Comparison of ENCODE assay signal across 1 cellular context in the genomic region with DNA sequence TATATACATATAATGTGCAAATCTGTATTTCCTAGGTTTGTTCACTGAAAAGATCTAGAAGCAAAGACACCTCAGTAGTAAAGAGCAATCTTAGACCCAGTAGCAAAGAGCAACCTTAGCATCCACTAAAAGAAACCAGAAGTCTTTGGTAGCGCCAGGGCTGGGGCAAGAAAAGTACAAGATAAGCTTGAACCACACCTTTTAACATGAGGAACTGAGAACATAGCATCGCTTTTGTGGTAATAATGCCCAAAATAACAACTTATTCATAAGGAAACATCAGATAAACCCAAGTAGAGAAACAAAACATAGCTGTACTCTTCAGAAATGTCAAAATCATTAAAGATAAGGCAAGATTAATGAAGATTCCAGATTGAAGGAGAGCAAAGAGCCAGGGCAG.
TF ChIP-seq lines count a peak whose summit lies in the region.

No MANE protein-coding gene starts in this region.

TF ChIP-seq in GM12878, 131 proteins besides CTCF, POLR2A, EP300 and RAD21 (continued from another document):
- TF ChIP-seq, protein P1, sequence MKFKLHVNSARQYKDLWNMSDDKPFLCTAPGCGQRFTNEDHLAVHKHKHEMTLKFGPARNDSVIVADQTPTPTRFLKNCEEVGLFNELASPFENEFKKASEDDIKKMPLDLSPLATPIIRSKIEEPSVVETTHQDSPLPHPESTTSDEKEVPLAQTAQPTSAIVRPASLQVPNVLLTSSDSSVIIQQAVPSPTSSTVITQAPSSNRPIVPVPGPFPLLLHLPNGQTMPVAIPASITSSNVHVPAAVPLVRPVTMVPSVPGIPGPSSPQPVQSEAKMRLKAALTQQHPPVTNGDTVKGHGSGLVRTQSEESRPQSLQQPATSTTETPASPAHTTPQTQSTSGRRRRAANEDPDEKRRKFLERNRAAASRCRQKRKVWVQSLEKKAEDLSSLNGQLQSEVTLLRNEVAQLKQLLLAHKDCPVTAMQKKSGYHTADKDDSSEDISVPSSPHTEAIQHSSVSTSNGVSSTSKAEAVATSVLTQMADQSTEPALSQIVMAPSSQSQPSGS (IDR thresholded peaks at IDR 0.05; ENCODE audit: low read length) = peak; percentile 37; the same call in 1 of the 2 replicates
- TF ChIP-seq JUNB (IDR thresholded peaks at IDR 0.05) (peak; percentile 19; the same call in 1 of the 2 replicates), MEF2B (IDR thresholded peaks at IDR 0.05; ENCODE audit: partially characterized antibody, poor library complexity, severe bottlenecking) (peak; percentile 80), SUZ12 (IDR thresholded peaks at IDR 0.05; ENCODE audit: unreplicated experiment) (no peak), NFIC (IDR thresholded peaks at IDR 0.05; ENCODE audit: low read depth, low read length) (peak; percentile 50; the same call in 1 of the 2 replicates), JUND (IDR thresholded peaks at IDR 0.05; ENCODE audit: low read depth, low read length) (no peak), PML (IDR thresholded peaks at IDR 0.05; ENCODE audit: low read length) (no peak)
